8 cellular contexts compared by ENCODE assay signal in the genomic region with DNA sequence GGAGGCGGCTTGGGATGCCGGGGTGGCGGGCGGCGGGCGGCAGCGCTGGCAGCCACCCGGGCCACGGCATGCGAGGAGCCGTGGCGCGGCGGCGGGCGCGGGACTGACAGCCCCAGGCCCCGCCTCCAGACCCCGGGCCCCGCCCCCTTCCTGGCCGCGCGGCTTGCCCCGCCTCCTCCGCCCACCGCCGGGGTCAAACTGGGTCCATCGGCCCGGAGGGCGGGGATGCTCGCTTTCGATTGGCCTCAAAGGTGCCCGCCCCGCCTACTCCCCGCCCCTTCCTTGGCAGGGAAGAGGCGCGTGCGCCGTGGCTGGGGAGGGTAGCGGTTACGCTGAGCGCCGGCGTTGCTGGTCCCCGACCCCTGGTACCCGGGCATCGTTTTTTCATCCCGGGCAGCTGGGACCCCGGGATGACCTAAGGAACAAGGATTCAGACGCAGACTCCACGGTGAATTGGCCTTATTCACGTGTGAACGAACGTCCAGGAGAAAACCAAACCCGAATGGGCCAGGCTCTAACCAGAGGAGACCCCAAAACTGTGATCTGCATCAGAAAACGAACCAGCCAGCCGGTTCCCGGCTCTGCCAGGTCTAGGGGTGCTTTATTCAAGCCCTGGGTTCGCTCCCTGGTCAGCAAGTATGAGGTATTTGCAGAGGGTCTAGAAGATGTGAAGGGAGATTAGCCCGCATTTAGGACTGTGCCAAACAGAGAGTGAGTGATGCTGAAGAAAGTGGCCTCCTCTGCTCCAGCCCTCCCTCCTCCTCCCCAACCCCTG.
DNase-seq lines count a peak whose midpoint lies in the region; ATAC-seq and TF ChIP-seq lines count a peak whose summit lies in the region.

No MANE protein-coding gene starts in this region.

- peaks cover 16% of the 10 kb centered on the region for H3K4me1 Mint-ChIP-seq in CD14-positive monocyte

- intact Hi-C loops in CD14-positive monocyte (cut with micrococcal nuclease), result loop anchor here (10.0 kb wide), 2 partner anchors 201 to 231 kb away; no protein-coding TSS in a partner anchor

- H3K9ac ChIP-seq in liver (ENCODE audit: low read depth in 1 of 2, low read length in 2 of 2), result peak overlapping the region in 1 of 2 donors; percentile 50

- peak overlapping the region; percentile 75 to 89 for H3K4me3 Mint-ChIP-seq in CD14-positive monocyte

- ATAC-seq in GM19395 (IDR thresholded peaks at IDR 0.05; ENCODE audit: unreplicated experiment) (peak; percentile 94), HG03521 (IDR thresholded peaks at IDR 0.05; ENCODE audit: unreplicated experiment) (peak; percentile 83)

- H3K27ac ChIP-seq in liver (ENCODE audit: low read depth in 1 of 2, low read length in 2 of 2), result peak overlapping the region in 1 of 2 donors; percentile 15

- H3K4me3 ChIP-seq in liver (ENCODE audit: low read depth in 1 of 3, low read length in 3 of 3), result peak overlapping the region; percentile 75 to 94 (median 76)

- H3K27me3 Mint-ChIP-seq in CD14-positive monocyte (ENCODE audit: low read depth in 3 of 3), result peaks cover 7 to 12% (median 9%) of the 10 kb centered on the region in 3 donors

- DNase-seq in CD14-positive monocyte (ENCODE audit: low spot score) (peak; percentile 96), NCI-H526 (lab: John Stamatoyannopoulos, UW) (peak; percentile 82 to 99), dermis microvascular lymphatic vessel endothelial cell (ENCODE audit: low read depth in 2 of 2) (peak; percentile 80 to 92)
- DNase-seq in activated CD4-positive, alpha-beta T cell treated with anti-CD3 and anti-CD28 coated beads, Interleukin-2, amount 50 U/mL, for 24 hours (ENCODE audit: low read depth in 1 of 2, low spot score in 1 of 2), result peak; percentile 97 to 99
- peak; percentile 99 to 100 for DNase-seq in stimulated activated CD4-positive, alpha-beta T cell treated with anti-CD3 and anti-CD28 coated beads, Interleukin-2, amount 100 ng/mL, for 48 hours

- no peaks in the 10 kb centered on the region for H3K27me3 ChIP-seq in liver (ENCODE audit: control insufficient read depth in 4 of 4, insufficient read depth in 4 of 4, low read length in 3 of 4)

- H3K9me3 ChIP-seq in liver (ENCODE audit: control insufficient read depth in 4 of 4, low read length in 3 of 4), result no peaks in the 10 kb centered on the region

- H3K36me3 ChIP-seq in liver (ENCODE audit: control insufficient read depth in 4 of 4, insufficient read depth in 3 of 4, low read depth in 1 of 4, low read length in 3 of 4), result no peaks in the 10 kb centered on the region

- WGBS in liver, result 1% methylated on average over 60 of the region's 60 CpGs

- TF ChIP-seq CTCF in CD14-positive monocyte (IDR thresholded peaks at IDR 0.05) (no peak), liver (IDR thresholded peaks at IDR 0.05; ENCODE audit: low read depth, low read length, missing input control) (no peak)

- H3K9me3 Mint-ChIP-seq in CD14-positive monocyte, result peaks cover 0 to 2% (median 0%) of the 10 kb centered on the region in 7 donors

- TF ChIP-seq RAD21 in liver (IDR thresholded peaks at IDR 0.05), result peak in 1 of 2 donors; percentile 48

- peaks cover 0 to 2% of the 10 kb centered on the region in 2 donors for H3K36me3 Mint-ChIP-seq in CD14-positive monocyte

- peaks cover 0 to 14% (median 7%) of the 10 kb centered on the region in 4 donors for H3K4me1 ChIP-seq in liver (ENCODE audit: control insufficient read depth in 4 of 4, insufficient read depth in 4 of 4, low read length in 3 of 4)

- H3K27ac Mint-ChIP-seq in CD14-positive monocyte, result no peak overlapping the region

TF ChIP-seq in liver, 16 proteins besides CTCF, POLR2A, EP300 and RAD21:
- TF ChIP-seq NR2F2 (IDR thresholded peaks at IDR 0.05), result peak; percentile 14
- TF ChIP-seq SP1 (IDR thresholded peaks at IDR 0.05), result peak; percentile 70
- TF ChIP-seq HNF4G (IDR thresholded peaks at IDR 0.05), result no peak
- no peak for TF ChIP-seq FOXA1 (IDR thresholded peaks at IDR 0.05)
- no peak for TF ChIP-seq ZBTB33 (IDR thresholded peaks at IDR 0.05)
- no peak for TF ChIP-seq YY1 (IDR thresholded peaks at IDR 0.05)
- TF ChIP-seq JUND (IDR thresholded peaks at IDR 0.05), result no peak
- no peak for TF ChIP-seq FOXA2 (IDR thresholded peaks at IDR 0.05)
- no peak for TF ChIP-seq ATF3 (IDR thresholded peaks at IDR 0.05)
- no peak for TF ChIP-seq MAX (IDR thresholded peaks at IDR 0.05)
- peak in 1 of 2 donors; percentile 19 for TF ChIP-seq HNF4A (conservative IDR thresholded peaks at IDR 0.05)
- no peak for TF ChIP-seq TAF1 (conservative IDR thresholded peaks at IDR 0.05)
- TF ChIP-seq, protein P1, sequence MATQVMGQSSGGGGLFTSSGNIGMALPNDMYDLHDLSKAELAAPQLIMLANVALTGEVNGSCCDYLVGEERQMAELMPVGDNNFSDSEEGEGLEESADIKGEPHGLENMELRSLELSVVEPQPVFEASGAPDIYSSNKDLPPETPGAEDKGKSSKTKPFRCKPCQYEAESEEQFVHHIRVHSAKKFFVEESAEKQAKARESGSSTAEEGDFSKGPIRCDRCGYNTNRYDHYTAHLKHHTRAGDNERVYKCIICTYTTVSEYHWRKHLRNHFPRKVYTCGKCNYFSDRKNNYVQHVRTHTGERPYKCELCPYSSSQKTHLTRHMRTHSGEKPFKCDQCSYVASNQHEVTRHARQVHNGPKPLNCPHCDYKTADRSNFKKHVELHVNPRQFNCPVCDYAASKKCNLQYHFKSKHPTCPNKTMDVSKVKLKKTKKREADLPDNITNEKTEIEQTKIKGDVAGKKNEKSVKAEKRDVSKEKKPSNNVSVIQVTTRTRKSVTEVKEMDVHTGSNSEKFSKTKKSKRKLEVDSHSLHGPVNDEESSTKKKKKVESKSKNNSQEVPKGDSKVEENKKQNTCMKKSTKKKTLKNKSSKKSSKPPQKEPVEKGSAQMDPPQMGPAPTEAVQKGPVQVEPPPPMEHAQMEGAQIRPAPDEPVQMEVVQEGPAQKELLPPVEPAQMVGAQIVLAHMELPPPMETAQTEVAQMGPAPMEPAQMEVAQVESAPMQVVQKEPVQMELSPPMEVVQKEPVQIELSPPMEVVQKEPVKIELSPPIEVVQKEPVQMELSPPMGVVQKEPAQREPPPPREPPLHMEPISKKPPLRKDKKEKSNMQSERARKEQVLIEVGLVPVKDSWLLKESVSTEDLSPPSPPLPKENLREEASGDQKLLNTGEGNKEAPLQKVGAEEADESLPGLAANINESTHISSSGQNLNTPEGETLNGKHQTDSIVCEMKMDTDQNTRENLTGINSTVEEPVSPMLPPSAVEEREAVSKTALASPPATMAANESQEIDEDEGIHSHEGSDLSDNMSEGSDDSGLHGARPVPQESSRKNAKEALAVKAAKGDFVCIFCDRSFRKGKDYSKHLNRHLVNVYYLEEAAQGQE (IDR thresholded peaks at IDR 0.05), result no peak
- TF ChIP-seq EGR1 (IDR thresholded peaks at IDR 0.05; ENCODE audit: low read depth in 2 of 2), result peak; percentile 25 to 50
- peak; percentile 71 to 75 for TF ChIP-seq RXRA (IDR thresholded peaks at IDR 0.05)
- no peak for TF ChIP-seq GABPA (IDR thresholded peaks at IDR 0.05 in 1 of 2, conservative IDR thresholded peaks at IDR 0.05 in 1 of 2)
